In genomic region chr6:150764638-150765456, GRCh38 we compare ENCODE assay signal across 11 cellular contexts.
DNase-seq lines count a peak whose midpoint lies in the region; ATAC-seq and TF ChIP-seq lines count a peak whose summit lies in the region.
"Had no signal": no experiment of that assay in that cellular context is flagged by ENCODE, and none has a peak within 500 bp of the region (broad histone marks: within the 10 kb centered on the region; RNA-seq: fewer than 3 reads in every experiment).

No MANE protein-coding gene starts in this region.

- peaks cover 4% of the 10 kb centered on the region for H3K27me3 Mint-ChIP-seq in activated naive CD8-positive, alpha-beta T cell treated with anti-CD3 and anti-CD28 coated beads, Interleukin-2, amount 50 U/mL, for 24 hours

- H3K9me3 Mint-ChIP-seq in activated naive CD8-positive, alpha-beta T cell treated with anti-CD3 and anti-CD28 coated beads, Interleukin-2, amount 50 U/mL, for 24 hours: no peaks in the 10 kb centered on the region

- H3K27ac Mint-ChIP-seq in activated naive CD8-positive, alpha-beta T cell treated with anti-CD3 and anti-CD28 coated beads, Interleukin-2, amount 50 U/mL, for 24 hours: no peak overlapping the region

- peaks cover 4% of the 10 kb centered on the region for H3K36me3 Mint-ChIP-seq in activated naive CD8-positive, alpha-beta T cell treated with anti-CD3 and anti-CD28 coated beads, Interleukin-2, amount 50 U/mL, for 24 hours (ENCODE audit: low read depth)

- DNase-seq in germinal center (ENCODE audit: low spot score): peak; percentile 17
- no peak for DNase-seq in stimulated activated naive CD8-positive, alpha-beta T cell treated with anti-CD3 and anti-CD28 coated beads, Interleukin-15, Interleukin-2, amounts not matched to agents 100 U/mL and 50 U/mL, for 24 hours
- no peak for DNase-seq in NCI-H1417 (lab: John Stamatoyannopoulos, UW)
- no peak for DNase-seq in retina
- no peak for DNase-seq in activated naive CD8-positive, alpha-beta T cell treated with anti-CD3 and anti-CD28 coated beads, Interleukin-2, amount 50 U/mL, for 24 hours
- DNase-seq: activated CD4-positive, alpha-beta T cell treated with anti-CD3 and anti-CD28 coated beads, Interleukin-2, amount 50 U/mL, for 48 hours; NCI-H2081 treated with DMSO at 0.1 percent for 48 hours had no signal

- TF ChIP-seq POLR2A in GM18505 (IDR thresholded peaks at IDR 0.05; ENCODE audit: borderline replicate concordance, extremely low read depth, insufficient read depth, insufficient read length): no peak

- peaks cover 4% of the 10 kb centered on the region for H3K4me1 Mint-ChIP-seq in activated naive CD8-positive, alpha-beta T cell treated with anti-CD3 and anti-CD28 coated beads, Interleukin-2, amount 50 U/mL, for 24 hours

- ATAC-seq in GM18505 (IDR thresholded peaks at IDR 0.05; ENCODE audit: unreplicated experiment): peak; percentile 23
- peak; percentile 42 for ATAC-seq in GM21576 (IDR thresholded peaks at IDR 0.05; ENCODE audit: unreplicated experiment)
- ATAC-seq in HG03442 (IDR thresholded peaks at IDR 0.05; ENCODE audit: unreplicated experiment): peak; percentile 29
- no peak for ATAC-seq in stimulated activated naive CD8-positive, alpha-beta T cell treated with anti-CD3 and anti-CD28 coated beads, Interleukin-15, Interleukin-2, amounts not matched to agents 100 U/mL and 50 U/mL, for 24 hours
- no peak for ATAC-seq in activated naive CD8-positive, alpha-beta T cell treated with anti-CD3 and anti-CD28 coated beads, Interleukin-2, amount 50 U/mL, for 24 hours
- ATAC-seq: Right ventricle myocardium inferior had no signal

- no peak overlapping the region for H3K4me3 Mint-ChIP-seq in activated naive CD8-positive, alpha-beta T cell treated with anti-CD3 and anti-CD28 coated beads, Interleukin-2, amount 50 U/mL, for 24 hours

Comparison
In these comparisons a context has a peak if more than half of its experiments do, and no peak if none do; other contexts are left out.
1. ATAC-seq: peak in GM18505 (single experiment), GM21576 (single experiment) and HG03442 (single experiment); none in stimulated activated naive CD8-positive, alpha-beta T cell treated with anti-CD3 and anti-CD28 coated beads, Interleukin-15, Interleukin-2, amounts not matched to agents 100 U/mL and 50 U/mL, for 24 hours (single experiment) and activated naive CD8-positive, alpha-beta T cell treated with anti-CD3 and anti-CD28 coated beads, Interleukin-2, amount 50 U/mL, for 24 hours (single experiment).